ENCODE assay signal across 8 cellular contexts in genomic region chr11:126354631-126355323, GRCh38. TPM values are rescaled to one million over a fixed set of nuclear protein-coding genes. Genes with fewer than 3 reads are reported as not detected.
DNase-seq lines count a peak whose midpoint lies in the region; ATAC-seq and TF ChIP-seq lines count a peak whose summit lies in the region.

No MANE protein-coding gene starts in this region.

- TF ChIP-seq EP300 in gastroesophageal sphincter (IDR thresholded peaks at IDR 0.05) = no peak

- peak overlapping the region; percentile 96 for H3K27ac Mint-ChIP-seq in activated CD8-positive, alpha-beta memory T cell treated with anti-CD3 and anti-CD28 coated beads, Interleukin-2, amount 10 ng/mL, durations not matched to agents 7 days and 5 days

- peak; percentile 42 for ATAC-seq in activated CD8-positive, alpha-beta memory T cell treated with anti-CD3 and anti-CD28 coated beads, Interleukin-2, amount 10 ng/mL, durations not matched to agents 7 days and 5 days
- ATAC-seq in HG03045 (IDR thresholded peaks at IDR 0.05; ENCODE audit: unreplicated experiment) (peak; percentile 29), gastroesophageal sphincter (peak; percentile 0)

- CTCF ChIA-PET in activated CD8-positive, alpha-beta memory T cell treated with anti-CD3 and anti-CD28 coated beads, Interleukin-2, amount 10 ng/mL, durations not matched to agents 7 days and 5 days (lab: Charles Lee) = interaction anchor here (1.7 to 3.7 kb wide), 3 partner anchors 36 to 126 kb away, joined by 3 to 14 read pairs (median 9); partner anchors contain the start of gene DCPS

- H3K9ac ChIP-seq in skeletal muscle tissue (ENCODE audit: low read depth in 1 of 3, low read length in 3 of 3) = peak overlapping the region; percentile 69 to 82 (median 77)

- WGBS in gastroesophageal sphincter (ENCODE audit: low coverage in 1 of 2), 2 donors = 0 to 20% methylated on average over 3 of the region's 15 CpGs

- peaks cover 24% of the 10 kb centered on the region for H3K36me3 Mint-ChIP-seq in activated CD8-positive, alpha-beta memory T cell treated with anti-CD3 and anti-CD28 coated beads, Interleukin-2, amount 10 ng/mL, durations not matched to agents 7 days and 5 days

- H3K27me3 ChIP-seq in gastroesophageal sphincter (no peaks in the 10 kb centered on the region), skeletal muscle tissue (ENCODE audit: control insufficient read depth in 3 of 3, insufficient read depth in 3 of 3, low read length in 3 of 3) (no peaks in the 10 kb centered on the region)

- H3K4me1 ChIP-seq in gastroesophageal sphincter (peaks cover 0 to 95% (median 37%) of the 10 kb centered on the region in 3 donors), skeletal muscle tissue (ENCODE audit: control insufficient read depth in 3 of 3, insufficient read depth in 3 of 3, low read length in 3 of 3) (peaks cover 40 to 53% (median 42%) of the 10 kb centered on the region in 3 donors)

- H3K27ac ChIP-seq in VCaP = peak overlapping the region; percentile 89
- H3K27ac ChIP-seq in gastroesophageal sphincter = peak overlapping the region; percentile 24 to 92 (median 88)
- no peak overlapping the region for H3K27ac ChIP-seq in skeletal muscle tissue (ENCODE audit: low read depth, low read length)

- H3K36me3 ChIP-seq in gastroesophageal sphincter (no peaks in the 10 kb centered on the region), skeletal muscle tissue (ENCODE audit: control insufficient read depth in 3 of 3, insufficient read depth in 3 of 3, low read length in 3 of 3) (no peaks in the 10 kb centered on the region)

- H3K27me3 Mint-ChIP-seq in activated CD8-positive, alpha-beta memory T cell treated with anti-CD3 and anti-CD28 coated beads, Interleukin-2, amount 10 ng/mL, durations not matched to agents 7 days and 5 days = no peaks in the 10 kb centered on the region

- H3K9me3 Mint-ChIP-seq in activated CD8-positive, alpha-beta memory T cell treated with anti-CD3 and anti-CD28 coated beads, Interleukin-2, amount 10 ng/mL, durations not matched to agents 7 days and 5 days (ENCODE audit: low read depth) = no peaks in the 10 kb centered on the region

- H3K4me1 Mint-ChIP-seq in activated CD8-positive, alpha-beta memory T cell treated with anti-CD3 and anti-CD28 coated beads, Interleukin-2, amount 10 ng/mL, durations not matched to agents 7 days and 5 days = peaks cover 53% of the 10 kb centered on the region

- no peak for TF ChIP-seq CTCF in VCaP (conservative IDR thresholded peaks at IDR 0.05)
- TF ChIP-seq CTCF in gastroesophageal sphincter (IDR thresholded peaks at IDR 0.05) = no peak

- no peaks in the 10 kb centered on the region for H3K9me3 ChIP-seq in gastroesophageal sphincter
- no peaks in the 10 kb centered on the region for H3K9me3 ChIP-seq in skeletal muscle tissue (ENCODE audit: control insufficient read depth in 3 of 3, low read length in 3 of 3)

- H3K4me3 ChIP-seq in gastroesophageal sphincter (peak overlapping the region; percentile 60 to 72), skeletal muscle tissue (ENCODE audit: low read length in 3 of 3) (peak overlapping the region; percentile 78 to 83 (median 82))

- no peak for TF ChIP-seq POLR2A in gastroesophageal sphincter (IDR thresholded peaks at IDR 0.05)

- peak overlapping the region; percentile 97 for H3K4me3 Mint-ChIP-seq in activated CD8-positive, alpha-beta memory T cell treated with anti-CD3 and anti-CD28 coated beads, Interleukin-2, amount 10 ng/mL, durations not matched to agents 7 days and 5 days

- DNase-seq in activated CD8-positive, alpha-beta memory T cell treated with anti-CD3 and anti-CD28 coated beads, Interleukin-2, amount 10 ng/mL, durations not matched to agents 7 days and 5 days = peak; percentile 46
- DNase-seq in activated CD8-positive, alpha-beta memory T cell treated with anti-CD3 and anti-CD28 coated beads, Interleukin-2, amount 50 U/mL, for 4 hours = no peak
- no peak for DNase-seq in LoVo (ENCODE audit: low spot score)
- DNase-seq in NCI-H2171 (lab: John Stamatoyannopoulos, UW) = no peak

RNA-seq across cellular contexts. Expression of gene ST3GAL4, which starts 0.7 kb away (rescaled TPM):
- 10 to 100 TPM in 1 of 2 experiments, 1 to 10 TPM in 1; 8.8 to 11.5 TPM for total RNA-seq in activated CD8-positive, alpha-beta memory T cell treated with anti-CD3 and anti-CD28 coated beads, Interleukin-2, amount 10 ng/mL, durations not matched to agents 7 days and 5 days
- total RNA-seq in gastroesophageal sphincter = 10 to 100 TPM; 42.1 to 56.2 (median 47.2) TPM
- 20.9 TPM for total RNA-seq in skeletal muscle tissue

RNA-seq across cellular contexts. Expression of gene DCPS, which starts 50.9 kb away (rescaled TPM):
- 10 to 100 TPM; 40.6 to 41.9 TPM for total RNA-seq in activated CD8-positive, alpha-beta memory T cell treated with anti-CD3 and anti-CD28 coated beads, Interleukin-2, amount 10 ng/mL, durations not matched to agents 7 days and 5 days
- total RNA-seq in gastroesophageal sphincter = 10 to 100 TPM; 11.8 to 20.6 (median 15.9) TPM
- 8.4 TPM for total RNA-seq in skeletal muscle tissue
